ENCODE assay signal across 2 cellular contexts in genomic region chr9:124725068-124725452, GRCh38.
TF ChIP-seq lines count a peak whose summit lies in the region.

No MANE protein-coding gene starts in this region.

TF ChIP-seq in GM23338, 12 proteins besides CTCF, POLR2A, EP300 and RAD21:
- TF ChIP-seq ZNF114 (CRISPR knock-in tag; IDR thresholded peaks at IDR 0.05), result no peak
- no peak for TF ChIP-seq POLR2AphosphoS5 (IDR thresholded peaks at IDR 0.05; ENCODE audit: low read depth)
- no peak for TF ChIP-seq STAT1 (IDR thresholded peaks at IDR 0.05; ENCODE audit: unreplicated experiment)
- TF ChIP-seq ZNF462 (CRISPR knock-in tag; IDR thresholded peaks at IDR 0.05), result no peak
- no peak for TF ChIP-seq CREB1 (CRISPR knock-in tag; IDR thresholded peaks at IDR 0.05; ENCODE audit: low read depth)
- no peak for TF ChIP-seq EZH2phosphoT487 (IDR thresholded peaks at IDR 0.05; ENCODE audit: unreplicated experiment)
- no peak for TF ChIP-seq JUNB (IDR thresholded peaks at IDR 0.05; ENCODE audit: unreplicated experiment)
- TF ChIP-seq EZH2 (IDR thresholded peaks at IDR 0.05; ENCODE audit: low read depth, unreplicated experiment), result no peak
- TF ChIP-seq REST (IDR thresholded peaks at IDR 0.05; ENCODE audit: unreplicated experiment), result no peak
- TF ChIP-seq ZNF331 (CRISPR knock-in tag; IDR thresholded peaks at IDR 0.05; ENCODE audit: low read depth), result no peak
- no peak for TF ChIP-seq NANOG (IDR thresholded peaks at IDR 0.05; ENCODE audit: borderline replicate concordance)
- no peak for TF ChIP-seq ETS1 (IDR thresholded peaks at IDR 0.05)

TF ChIP-seq in HepG2, 621 proteins besides CTCF, POLR2A, EP300 and RAD21 (continues in another document):
- TF ChIP-seq IRF2 (CRISPR knock-in tag; IDR thresholded peaks at IDR 0.05) (no peak), GATA4 (IDR thresholded peaks at IDR 0.05; ENCODE audit: borderline replicate concordance, low read depth) (no peak), POGK (CRISPR knock-in tag; conservative IDR thresholded peaks at IDR 0.05) (no peak), ZFY (CRISPR knock-in tag; IDR thresholded peaks at IDR 0.05) (no peak), TCF12 (IDR thresholded peaks at IDR 0.05) (no peak), TCF12 (CRISPR knock-in tag; IDR thresholded peaks at IDR 0.05) (no peak), ZNF775 (CRISPR knock-in tag; IDR thresholded peaks at IDR 0.05; ENCODE audit: borderline replicate concordance) (no peak), NFIC (IDR thresholded peaks at IDR 0.05; ENCODE audit: low read length) (0 out of 2 replicates have a peak, but pooled peaks have one; percentile 28), CREB1 (IDR thresholded peaks at IDR 0.05) (no peak), CREB1 (CRISPR knock-in tag; IDR thresholded peaks at IDR 0.05) (0 out of 2 replicates have a peak, but pooled peaks have one; percentile 25), MAZ (IDR thresholded peaks at IDR 0.05; ENCODE audit: borderline replicate concordance, low read depth, low read length) (no peak), MAZ (CRISPR knock-in tag; IDR thresholded peaks at IDR 0.05; ENCODE audit: low read depth) (no peak), TARDBP (CRISPR knock-in tag; IDR thresholded peaks at IDR 0.05) (peak; percentile 72; the same call in 1 of the 2 replicates), ELF4 (CRISPR knock-in tag; IDR thresholded peaks at IDR 0.05; ENCODE audit: borderline replicate concordance) (no peak), HNF4A (CRISPR knock-in tag; IDR thresholded peaks at IDR 0.05) (peak; percentile 81), SKI (IDR thresholded peaks at IDR 0.05; ENCODE audit: partially characterized antibody) (peak; percentile 96), ZNF292 (CRISPR knock-in tag; IDR thresholded peaks at IDR 0.05; ENCODE audit: borderline replicate concordance, low read depth) (no peak), MTA3 (CRISPR knock-in tag; IDR thresholded peaks at IDR 0.05) (no peak), CREM (IDR thresholded peaks at IDR 0.05) (peak; percentile 70; the same call in 1 of the 2 replicates), CREM (CRISPR knock-in tag; IDR thresholded peaks at IDR 0.05) (no peak), NCOA2 (CRISPR knock-in tag; IDR thresholded peaks at IDR 0.05) (no peak; the same call in 1 of the 2 replicates), SOX6 (IDR thresholded peaks at IDR 0.05) (no peak), SOX6 (CRISPR knock-in tag; IDR thresholded peaks at IDR 0.05) (peak; percentile 75), MTERF4 (CRISPR knock-in tag; IDR thresholded peaks at IDR 0.05) (no peak), ZNF883 (CRISPR knock-in tag; IDR thresholded peaks at IDR 0.05; ENCODE audit: not compliant biosample characterization) (no peak), SMARCE1 (IDR thresholded peaks at IDR 0.05; ENCODE audit: borderline replicate concordance) (no peak), REST (IDR thresholded peaks at IDR 0.05; ENCODE audit: borderline replicate concordance in 1 of 2, low read depth in 1 of 2, low read length in 2 of 2) (peak in 1 of 2 experiments; percentile 26; a peak in 1 of 4 replicates), ZC3H4 (CRISPR knock-in tag; IDR thresholded peaks at IDR 0.05; ENCODE audit: borderline replicate concordance) (no peak), HOXD1 (CRISPR knock-in tag; IDR thresholded peaks at IDR 0.05) (no peak), SMYD3 (CRISPR knock-in tag; IDR thresholded peaks at IDR 0.05) (0 out of 2 replicates have a peak, but pooled peaks have one; percentile 58), NR2F2 (IDR thresholded peaks at IDR 0.05; ENCODE audit: borderline replicate concordance, low read depth) (peak; percentile 77), PATZ1 (CRISPR knock-in tag; IDR thresholded peaks at IDR 0.05) (no peak), TBX2 (CRISPR knock-in tag; IDR thresholded peaks at IDR 0.05; ENCODE audit: borderline replicate concordance) (peak; percentile 54; the same call in 1 of the 2 replicates), BATF2 (CRISPR knock-in tag; IDR thresholded peaks at IDR 0.05) (no peak), ESRRA (CRISPR knock-in tag; IDR thresholded peaks at IDR 0.05; ENCODE audit: low read depth) (peak; percentile 95), NR1H2 (CRISPR knock-in tag; IDR thresholded peaks at IDR 0.05; ENCODE audit: borderline replicate concordance, low read depth) (no peak), ZNF644 (CRISPR knock-in tag; IDR thresholded peaks at IDR 0.05; ENCODE audit: low read depth) (0 out of 2 replicates have a peak, but pooled peaks have one; percentile 12), ARID4A (CRISPR knock-in tag; IDR thresholded peaks at IDR 0.05; ENCODE audit: borderline replicate concordance) (peak; percentile 60; the same call in 1 of the 2 replicates), ARNT2 (CRISPR knock-in tag; IDR thresholded peaks at IDR 0.05; ENCODE audit: low read depth) (no peak), GATAD2A (CRISPR knock-in tag; IDR thresholded peaks at IDR 0.05) (peak; percentile 38; the same call in 1 of the 2 replicates), SAP130 (CRISPR knock-in tag; IDR thresholded peaks at IDR 0.05; ENCODE audit: low read depth) (peak; percentile 53), SOX13 (IDR thresholded peaks at IDR 0.05) (no peak), SOX13 (CRISPR knock-in tag; conservative IDR thresholded peaks at IDR 0.05 in 1 of 2, IDR thresholded peaks at IDR 0.05 in 1 of 2) (peak in 1 of 2 experiments; percentile 78; a peak in 2 of 4 replicates), ZBTB7A (CRISPR knock-in tag; IDR thresholded peaks at IDR 0.05) (no peak), ZSCAN22 (CRISPR knock-in tag; IDR thresholded peaks at IDR 0.05) (no peak), HIC2 (CRISPR knock-in tag; IDR thresholded peaks at IDR 0.05; ENCODE audit: low read depth) (0 out of 2 replicates have a peak, but pooled peaks have one; percentile 23), KDM4B (CRISPR knock-in tag; IDR thresholded peaks at IDR 0.05) (no peak), PRPF4 (IDR thresholded peaks at IDR 0.05; ENCODE audit: low read depth, low read length, poor library complexity, severe bottlenecking) (no peak), ZNF776 (CRISPR knock-in tag; IDR thresholded peaks at IDR 0.05) (no peak), ZNF333 (CRISPR knock-in tag; IDR thresholded peaks at IDR 0.05; ENCODE audit: borderline replicate concordance) (no peak), ZNF335 (CRISPR knock-in tag; IDR thresholded peaks at IDR 0.05) (no peak), ZNF768 (CRISPR knock-in tag; IDR thresholded peaks at IDR 0.05) (no peak), HNRNPLL (IDR thresholded peaks at IDR 0.05; ENCODE audit: low read depth, low read length, poor library complexity, severe bottlenecking) (no peak), ZSCAN30 (CRISPR knock-in tag; IDR thresholded peaks at IDR 0.05) (no peak), FOXK1 (CRISPR knock-in tag; IDR thresholded peaks at IDR 0.05; ENCODE audit: borderline replicate concordance, low read depth) (peak; percentile 28; the same call in 1 of the 2 replicates), CHD4 (IDR thresholded peaks at IDR 0.05; ENCODE audit: borderline replicate concordance, low read length) (no peak)
